Comparison of ENCODE assay signal across 24 cellular contexts in genomic region chr3:13086594-13086993, GRCh38. TPM values are rescaled to one million over a fixed set of nuclear protein-coding genes. Genes with fewer than 3 reads are reported as not detected.
DNase-seq lines count a peak whose midpoint lies in the region; ATAC-seq, FAIRE-seq and TF ChIP-seq lines count a peak whose summit lies in the region.
"Had no signal": no experiment of that assay in that cellular context is flagged by ENCODE, and none has a peak within 500 bp of the region (broad histone marks: within the 10 kb centered on the region; RNA-seq: fewer than 3 reads in every experiment).

No MANE protein-coding gene starts in this region.

- H3K36me3 Mint-ChIP-seq in endothelial cell (ENCODE audit: low read depth, unreplicated experiment): peaks cover 11% of the 10 kb centered on the region
- no peaks in the 10 kb centered on the region for H3K36me3 Mint-ChIP-seq in naive thymus-derived CD4-positive, alpha-beta T cell
- no peaks in the 10 kb centered on the region for H3K36me3 Mint-ChIP-seq in glutamatergic neuron (ENCODE audit: unreplicated experiment)

- H3K27me3 ChIP-seq in BLaER1 treated with 17β-estradiol and CSF1 and Interleukin-3, amounts not matched to agents 10 nM and 100 nM: 0 out of 22 replicates have a peak, but pooled peaks cover 0 to 3% (median 0%) of the 10 kb centered on the region in 11 experiments
- H3K27me3 ChIP-seq in OCI-LY1 (ENCODE audit: insufficient read depth, low read length): peaks cover 5% of the 10 kb centered on the region
- H3K27me3 ChIP-seq in naive thymus-derived CD4-positive, alpha-beta T cell (ENCODE audit: control insufficient read depth in 2 of 2, insufficient read depth in 2 of 2, low read length in 2 of 2): no peaks in the 10 kb centered on the region
- H3K27me3 ChIP-seq: ascending aorta had no signal

- H2AFZ ChIP-seq in OCI-LY1 (ENCODE audit: low read length): no peak overlapping the region

- intact Hi-C loops in naive thymus-derived CD4-positive, alpha-beta T cell (cut with micrococcal nuclease): no loop called here

- peaks cover 27 to 94% (median 84%) of the 10 kb centered on the region in 10 experiments for H3K4me1 ChIP-seq in BLaER1 treated with 17β-estradiol and CSF1 and Interleukin-3, amounts not matched to agents 10 nM and 100 nM
- peaks cover 31% of the 10 kb centered on the region for H3K4me1 ChIP-seq in OCI-LY1 (ENCODE audit: insufficient read depth, low read length, severe bottlenecking)
- no peaks in the 10 kb centered on the region for H3K4me1 ChIP-seq in naive thymus-derived CD4-positive, alpha-beta T cell (ENCODE audit: control insufficient read depth in 2 of 2, insufficient read depth in 2 of 2, low read length in 2 of 2)
- H3K4me1 ChIP-seq: HAP-1 had no signal

- peak overlapping the region in 9 of 11 experiments; percentile 60 to 81 (median 73); a peak in 18 of 22 replicates for H3K4me2 ChIP-seq in BLaER1 treated with 17β-estradiol and CSF1 and Interleukin-3, amounts not matched to agents 10 nM and 100 nM
- no peak overlapping the region for H3K4me2 ChIP-seq in OCI-LY1 (ENCODE audit: low read length)
- H3K4me2 ChIP-seq: SK-N-SH had no signal

- TF ChIP-seq POLR2A in GM12892 (IDR thresholded peaks at IDR 0.05; ENCODE audit: low read depth, low read length): no peak

- H3K27ac ChIP-seq in BLaER1 treated with 17β-estradiol and CSF1 and Interleukin-3, amounts not matched to agents 10 nM and 100 nM: peak overlapping the region in 4 of 11 experiments; percentile 30 to 65 (median 59); a peak in 4 of 22 replicates
- H3K27ac ChIP-seq in OCI-LY1 (ENCODE audit: low read depth, low read length, poor library complexity, severe bottlenecking): peak overlapping the region; percentile 44
- H3K27ac ChIP-seq in naive thymus-derived CD4-positive, alpha-beta T cell (ENCODE audit: low read depth, low read length): no peak overlapping the region
- H3K27ac ChIP-seq: ascending aorta, RWPE1 had no signal

- POLR2A ChIA-PET in naive thymus-derived CD4-positive, alpha-beta T cell (lab: Charles Lee): no interaction called here

- CTCF ChIA-PET in naive thymus-derived CD4-positive, alpha-beta T cell (lab: Charles Lee): no interaction called here

- peak; percentile 53 for FAIRE-seq in GM12892 (lab: Jason Lieb, UNC)
- FAIRE-seq: HepG2 had no signal

- no peaks in the 10 kb centered on the region for H3K79me2 ChIP-seq in OCI-LY1 (ENCODE audit: insufficient read depth, low read length)

- H3K9me3 Mint-ChIP-seq in endothelial cell (ENCODE audit: unreplicated experiment): no peaks in the 10 kb centered on the region
- H3K9me3 Mint-ChIP-seq in naive thymus-derived CD4-positive, alpha-beta T cell: peaks cover 0 to 1% (median 0%) of the 10 kb centered on the region in 11 donors
- peaks cover 5% of the 10 kb centered on the region for H3K9me3 Mint-ChIP-seq in glutamatergic neuron (ENCODE audit: unreplicated experiment)
- H3K9me3 Mint-ChIP-seq: activated T-cell treated with anti-CD3 and anti-CD28 coated beads, Interleukin-2, amount 50 U/mL, for 24 hours; CD4-positive, alpha-beta T cell; central memory CD8-positive, alpha-beta T cell; nephron progenitor cell; stimulated activated naive CD8-positive, alpha-beta T cell treated with anti-CD3 and anti-CD28 coated beads, Interleukin-15, amount 100 ng/mL, for 72 hours had no signal

- H3K4me1 Mint-ChIP-seq in endothelial cell (ENCODE audit: unreplicated experiment): peaks cover 8% of the 10 kb centered on the region
- peaks cover 0 to 12% (median 0%) of the 10 kb centered on the region in 7 donors for H3K4me1 Mint-ChIP-seq in naive thymus-derived CD4-positive, alpha-beta T cell
- peaks cover 17% of the 10 kb centered on the region for H3K4me1 Mint-ChIP-seq in glutamatergic neuron (ENCODE audit: low read depth, unreplicated experiment)

- H3K27ac Mint-ChIP-seq in endothelial cell (ENCODE audit: unreplicated experiment) (peak overlapping the region; percentile 76), glutamatergic neuron (ENCODE audit: unreplicated experiment) (no peak overlapping the region)
- peak overlapping the region in 2 of 9 donors; percentile 17 to 30 for H3K27ac Mint-ChIP-seq in naive thymus-derived CD4-positive, alpha-beta T cell
- H3K27ac Mint-ChIP-seq: activated T-cell treated with anti-CD3 and anti-CD28 coated beads, Interleukin-2, amount 50 U/mL, for 24 hours; CD4-positive, alpha-beta T cell; nephron progenitor cell had no signal

- 0 out of 22 replicates have a peak overlapping the region, but pooled peaks of 1 of the 11 experiments have one; percentile 18 for H3K9ac ChIP-seq in BLaER1 treated with 17β-estradiol and CSF1 and Interleukin-3, amounts not matched to agents 10 nM and 100 nM
- no peak overlapping the region for H3K9ac ChIP-seq in OCI-LY1 (ENCODE audit: low read length)
- H3K9ac ChIP-seq: SK-N-SH had no signal

- DNase-seq in GM12892 (ENCODE audit: insufficient read length): no peak
- DNase-seq in endothelial cell (ENCODE audit: low spot score): no peak
- DNase-seq in naive thymus-derived CD4-positive, alpha-beta T cell: no peak
- DNase-seq in glutamatergic neuron: no peak
- no peak for DNase-seq in NK-92 (lab: John Stamatoyannopoulos, UW; ENCODE audit: unreplicated experiment)
- no peak for DNase-seq in D341Med (ENCODE audit: low spot score)
- DNase-seq: activated CD4-positive, CD25-positive, alpha-beta regulatory T cell; activated naive CD4-positive, alpha-beta T cell; activated T-cell treated with anti-CD3 and anti-CD28 coated beads, Interleukin-2, amount 50 U/mL, for 24 hours; CD4-positive, alpha-beta T cell; effector memory CD4-positive, alpha-beta T cell; NCI-H187; NCI-H748 treated with DMSO at 0.1 percent for 48 hours; nephron progenitor cell; SK-N-SH; stimulated activated CD4-positive, alpha-beta T cell treated with anti-CD3 and anti-CD28 coated beads, Interleukin-1b, Interleukin-23, amount 100 ng/mL, for 48 hours; stimulated activated naive CD8-positive, alpha-beta T cell treated with anti-CD3 and anti-CD28 coated beads, Interleukin-15, amount 100 ng/mL, for 72 hours had no signal

- H3K4me3 ChIP-seq in BLaER1 treated with 17β-estradiol and CSF1 and Interleukin-3, amounts not matched to agents 10 nM and 100 nM: no peak overlapping the region
- H3K4me3 ChIP-seq in OCI-LY1 (ENCODE audit: low read depth, low read length, poor library complexity, severe bottlenecking): no peak overlapping the region
- H3K4me3 ChIP-seq in naive thymus-derived CD4-positive, alpha-beta T cell (ENCODE audit: low read length): no peak overlapping the region
- H3K4me3 ChIP-seq: ascending aorta, HAP-1 had no signal

- peaks cover 0 to 12% (median 0%) of the 10 kb centered on the region in 11 experiments; a peak in 1 of 22 replicates for H4K20me1 ChIP-seq in BLaER1 treated with 17β-estradiol and CSF1 and Interleukin-3, amounts not matched to agents 10 nM and 100 nM
- H4K20me1 ChIP-seq in OCI-LY1 (ENCODE audit: insufficient read depth, low read length): no peaks in the 10 kb centered on the region

- no peak for ATAC-seq in naive thymus-derived CD4-positive, alpha-beta T cell
- ATAC-seq: HepG2; stimulated activated naive CD8-positive, alpha-beta T cell treated with anti-CD3 and anti-CD28 coated beads, Interleukin-15, amount 100 ng/mL, for 72 hours had no signal

- no peaks in the 10 kb centered on the region for H3K9me2 ChIP-seq in OCI-LY1 (ENCODE audit: low read depth, low read length)
- H3K9me2 ChIP-seq: SK-N-SH had no signal

- H3K4me3 Mint-ChIP-seq in endothelial cell (ENCODE audit: unreplicated experiment): peak overlapping the region; percentile 76
- H3K4me3 Mint-ChIP-seq in naive thymus-derived CD4-positive, alpha-beta T cell: no peak overlapping the region
- no peak overlapping the region for H3K4me3 Mint-ChIP-seq in glutamatergic neuron (ENCODE audit: unreplicated experiment)
- H3K4me3 Mint-ChIP-seq: activated T-cell treated with anti-CD3 and anti-CD28 coated beads, Interleukin-2, amount 50 U/mL, for 24 hours; CD4-positive, alpha-beta T cell; central memory CD8-positive, alpha-beta T cell; nephron progenitor cell; stimulated activated naive CD8-positive, alpha-beta T cell treated with anti-CD3 and anti-CD28 coated beads, Interleukin-15, amount 100 ng/mL, for 72 hours had no signal

- no peak for TF ChIP-seq CTCF in OCI-LY1 (IDR thresholded peaks at IDR 0.05; ENCODE audit: low read length)
- no peak for TF ChIP-seq CTCF in endothelial cell (IDR thresholded peaks at IDR 0.05; ENCODE audit: unreplicated experiment)
- no peak for TF ChIP-seq CTCF in glutamatergic neuron (IDR thresholded peaks at IDR 0.05; ENCODE audit: partially characterized antibody, unreplicated experiment)

- no peaks in the 10 kb centered on the region for H3K9me3 ChIP-seq in BLaER1 treated with 17β-estradiol and CSF1 and Interleukin-3, amounts not matched to agents 10 nM and 100 nM (replicated peaks in 1 of 11)
- H3K9me3 ChIP-seq in OCI-LY1 (ENCODE audit: low read length): no peaks in the 10 kb centered on the region
- no peaks in the 10 kb centered on the region for H3K9me3 ChIP-seq in naive thymus-derived CD4-positive, alpha-beta T cell (ENCODE audit: control insufficient read depth in 2 of 3, low read length in 3 of 3)
- H3K9me3 ChIP-seq: ascending aorta, HAP-1, SK-N-SH had no signal

- H3K36me3 ChIP-seq in BLaER1 treated with 17β-estradiol and CSF1 and Interleukin-3, amounts not matched to agents 10 nM and 100 nM: no peaks in the 10 kb centered on the region
- no peaks in the 10 kb centered on the region for H3K36me3 ChIP-seq in OCI-LY1 (ENCODE audit: insufficient read depth, low read length)
- H3K36me3 ChIP-seq in naive thymus-derived CD4-positive, alpha-beta T cell (ENCODE audit: control insufficient read depth in 2 of 3, insufficient read depth in 3 of 3, low read length in 3 of 3): no peaks in the 10 kb centered on the region
- H3K36me3 ChIP-seq: ascending aorta, HAP-1 had no signal

- H3K27me3 Mint-ChIP-seq in endothelial cell (ENCODE audit: unreplicated experiment) (peaks cover 23% of the 10 kb centered on the region), glutamatergic neuron (ENCODE audit: unreplicated experiment) (peaks cover 10% of the 10 kb centered on the region)
- peaks cover 0 to 4% (median 0%) of the 10 kb centered on the region in 5 donors for H3K27me3 Mint-ChIP-seq in naive thymus-derived CD4-positive, alpha-beta T cell
- H3K27me3 Mint-ChIP-seq: activated T-cell treated with anti-CD3 and anti-CD28 coated beads, Interleukin-2, amount 50 U/mL, for 24 hours; CD4-positive, alpha-beta T cell; central memory CD8-positive, alpha-beta T cell; stimulated activated naive CD8-positive, alpha-beta T cell treated with anti-CD3 and anti-CD28 coated beads, Interleukin-15, amount 100 ng/mL, for 72 hours had no signal

- H3F3A ChIP-seq in OCI-LY1 (ENCODE audit: insufficient read depth, low read length): peaks cover 7% of the 10 kb centered on the region; the same call in 1 of the 2 replicates

RNA-seq across cellular contexts. Expression of gene IQSEC1, which starts 13.4 kb away (rescaled TPM):
- 11.1 TPM for polyA plus RNA-seq in GM12892 (2012; ENCODE audit: missing spikeins)
- total RNA-seq in endothelial cell (ENCODE audit: unreplicated experiment) (75.3 TPM), glutamatergic neuron (ENCODE audit: unreplicated experiment) (211 TPM)
- total RNA-seq in naive thymus-derived CD4-positive, alpha-beta T cell: 100 to 1,000 TPM in 1 of 5 experiments, 10 to 100 TPM in 4; 51.8 to 163 (median 79.5) TPM
- polyA plus RNA-seq in naive thymus-derived CD4-positive, alpha-beta T cell: 10 to 100 TPM; 21.1 to 38.8 TPM
